Comparison of ENCODE assay signal across 25 cellular contexts in genomic region chr7:132161976-132162375, GRCh38.
"Had no signal": no experiment of that assay in that cellular context is flagged by ENCODE, and none has a peak within 500 bp of the region (broad histone marks: within the 10 kb centered on the region; RNA-seq: fewer than 3 reads in every experiment).

No MANE protein-coding gene starts in this region.

- H3K4me3 ChIP-seq: SK-N-MC had no signal

- FAIRE-seq: TTC549 had no signal

- DNase-seq: activated CD4-positive, alpha-beta T cell treated with anti-CD3 and anti-CD28 coated beads for 36 hours; activated CD4-positive, alpha-beta T cell treated with anti-CD3 and anti-CD28 coated beads, Interleukin-2, amount 50 U/mL, for 1 hour; activated CD8-positive, alpha-beta memory T cell treated with anti-CD3 and anti-CD28 coated beads, Interleukin-2, amount 50 U/mL, for 4 hours; activated CD8-positive, alpha-beta T cell treated with anti-CD3 and anti-CD28 coated beads for 36 hours; activated gamma-delta T cell treated with Interleukin-2 at 50 U/mL for 16 hours; activated naive CD4-positive, alpha-beta T cell treated with anti-CD3 and anti-CD28 coated beads, Interleukin-2, amount 10 ng/mL, durations not matched to agents 7 days and 5 days; activated naive CD8-positive, alpha-beta T cell treated with anti-CD3 and anti-CD28 coated beads for 36 hours; activated T-cell treated with anti-CD3 and anti-CD28 coated beads, Interleukin-2, amount 50 U/mL, for 72 hours; KG1; NCI-H1048; NCI-H146; NCI-H187 treated with DMSO at 0.1 percent for 48 hours; NCI-H2171; NCI-H2227 treated with DMSO at 0.1 percent for 48 hours; NCI-H524 treated with DMSO at 0.1 percent for 48 hours; NCI-H748 treated with DMSO at 0.1 percent for 48 hours; NK-92 treated with Interleukin-12 subunit alpha and Interleukin-12 subunit beta, amount 100 ng/mL, for 24 hours; RPMI8226; T-cell; T-helper 2 cell; T1000 had no signal

- ATAC-seq: activated CD4-positive, alpha-beta T cell treated with anti-CD3 and anti-CD28 coated beads for 36 hours; activated CD8-positive, alpha-beta T cell treated with anti-CD3 and anti-CD28 coated beads for 36 hours; activated T-cell treated with anti-CD3 and anti-CD28 coated beads, Interleukin-2, amount 50 U/mL, for 72 hours; Panc1; T-cell had no signal

- H3K27ac ChIP-seq: SK-N-MC, VCaP had no signal
